Comparison of ENCODE assay signal across 16 cellular contexts in genomic region chr9:137451976-137452760, GRCh38. TPM values are rescaled to one million over a fixed set of nuclear protein-coding genes. Genes with fewer than 3 reads are reported as not detected.
DNase-seq lines count a peak whose midpoint lies in the region; ATAC-seq lines count a peak whose summit lies in the region.
"Had no signal": no experiment of that assay in that cellular context is flagged by ENCODE, and none has a peak within 500 bp of the region (broad histone marks: within the 10 kb centered on the region; RNA-seq: fewer than 3 reads in every experiment).

No MANE protein-coding gene starts in this region.

- peaks cover 6% of the 10 kb centered on the region for H3K36me3 Mint-ChIP-seq in T-helper 1 cell treated with Interleukin-12 subunit alpha and Interleukin-12 subunit beta and Interleukin-4 antibody, amounts not matched to agents 30 μg/mL and 1 μg/mL, for 36 hours (ENCODE audit: low read depth)
- H3K36me3 Mint-ChIP-seq in immature natural killer cell = no peaks in the 10 kb centered on the region
- peaks cover 38% of the 10 kb centered on the region for H3K36me3 Mint-ChIP-seq in stimulated activated effector memory CD8-positive, alpha-beta T cell treated with anti-CD3 and anti-CD28 coated beads, Interleukin-12 subunit alpha, Interleukin-12 subunit beta, amount 100 ng/mL, for 72 hours
- H3K36me3 Mint-ChIP-seq: IgD-negative memory B cell had no signal

- peak overlapping the region; percentile 9 for H3K4me3 Mint-ChIP-seq in T-helper 1 cell treated with Interleukin-12 subunit alpha and Interleukin-12 subunit beta and Interleukin-4 antibody, amounts not matched to agents 30 μg/mL and 1 μg/mL, for 36 hours
- H3K4me3 Mint-ChIP-seq in immature natural killer cell = peak overlapping the region; percentile 71 to 77 (median 73)
- H3K4me3 Mint-ChIP-seq in stimulated activated effector memory CD8-positive, alpha-beta T cell treated with anti-CD3 and anti-CD28 coated beads, Interleukin-12 subunit alpha, Interleukin-12 subunit beta, amount 100 ng/mL, for 72 hours = peak overlapping the region; percentile 28
- H3K4me3 Mint-ChIP-seq: IgD-negative memory B cell had no signal

- H3K9me3 Mint-ChIP-seq in T-helper 1 cell treated with Interleukin-12 subunit alpha and Interleukin-12 subunit beta and Interleukin-4 antibody, amounts not matched to agents 30 μg/mL and 1 μg/mL, for 36 hours = no peaks in the 10 kb centered on the region
- no peaks in the 10 kb centered on the region for H3K9me3 Mint-ChIP-seq in immature natural killer cell
- H3K9me3 Mint-ChIP-seq in stimulated activated effector memory CD8-positive, alpha-beta T cell treated with anti-CD3 and anti-CD28 coated beads, Interleukin-12 subunit alpha, Interleukin-12 subunit beta, amount 100 ng/mL, for 72 hours = no peaks in the 10 kb centered on the region
- H3K9me3 Mint-ChIP-seq: IgD-negative memory B cell had no signal

- no peak overlapping the region for H3K27ac Mint-ChIP-seq in T-helper 1 cell treated with Interleukin-12 subunit alpha and Interleukin-12 subunit beta and Interleukin-4 antibody, amounts not matched to agents 30 μg/mL and 1 μg/mL, for 36 hours
- H3K27ac Mint-ChIP-seq in immature natural killer cell = peak overlapping the region in 3 of 6 donors; percentile 35 to 77 (median 74)
- peak overlapping the region; percentile 60 for H3K27ac Mint-ChIP-seq in stimulated activated effector memory CD8-positive, alpha-beta T cell treated with anti-CD3 and anti-CD28 coated beads, Interleukin-12 subunit alpha, Interleukin-12 subunit beta, amount 100 ng/mL, for 72 hours
- H3K27ac Mint-ChIP-seq: IgD-negative memory B cell had no signal

- DNase-seq in activated effector memory CD4-positive, alpha-beta T cell treated with anti-CD3 and anti-CD28 coated beads, Interleukin-2, amount 50 U/mL, for 16 hours = peak; percentile 62
- no peak for DNase-seq in activated effector memory CD4-positive, alpha-beta T cell treated with Interleukin-2 at 50 U/mL for 16 hours
- DNase-seq in immature natural killer cell (no peak), DMS79 (lab: John Stamatoyannopoulos, UW) (no peak), HK-2 (ENCODE audit: unreplicated experiment) (no peak)
- DNase-seq in stimulated activated effector memory CD8-positive, alpha-beta T cell treated with anti-CD3 and anti-CD28 coated beads, Interleukin-12 subunit alpha, Interleukin-12 subunit beta, amount 100 ng/mL, for 72 hours (ENCODE audit: low spot score in 2 of 2) = no peak
- DNase-seq: DND-41, NCI-H1436, NCI-H524, T-helper 9 cell, thyroid gland had no signal

- no peaks in the 10 kb centered on the region for H3K27me3 Mint-ChIP-seq in T-helper 1 cell treated with Interleukin-12 subunit alpha and Interleukin-12 subunit beta and Interleukin-4 antibody, amounts not matched to agents 30 μg/mL and 1 μg/mL, for 36 hours (ENCODE audit: low read depth)
- H3K27me3 Mint-ChIP-seq in immature natural killer cell (ENCODE audit: low read depth in 3 of 3) = peaks cover 8 to 16% (median 9%) of the 10 kb centered on the region in 3 donors

- peaks cover 12% of the 10 kb centered on the region for H3K4me1 Mint-ChIP-seq in T-helper 1 cell treated with Interleukin-12 subunit alpha and Interleukin-12 subunit beta and Interleukin-4 antibody, amounts not matched to agents 30 μg/mL and 1 μg/mL, for 36 hours (ENCODE audit: low read depth)
- H3K4me1 Mint-ChIP-seq in immature natural killer cell = peaks cover 27 to 41% of the 10 kb centered on the region in 2 donors
- peaks cover 29% of the 10 kb centered on the region for H3K4me1 Mint-ChIP-seq in stimulated activated effector memory CD8-positive, alpha-beta T cell treated with anti-CD3 and anti-CD28 coated beads, Interleukin-12 subunit alpha, Interleukin-12 subunit beta, amount 100 ng/mL, for 72 hours

- no peak for ATAC-seq in stimulated activated effector memory CD8-positive, alpha-beta T cell treated with anti-CD3 and anti-CD28 coated beads, Interleukin-12 subunit alpha, Interleukin-12 subunit beta, amount 100 ng/mL, for 72 hours
- ATAC-seq in HG03280 (IDR thresholded peaks at IDR 0.05; ENCODE audit: unreplicated experiment) = no peak
- ATAC-seq: Panc1 had no signal

RNA-seq across cellular contexts. Expression of gene NSMF, which starts 7.0 kb away (rescaled TPM):
- polyA plus RNA-seq in immature natural killer cell = 10 to 100 TPM in 1 of 3 donors, 1 to 10 TPM in 2; 9.4 to 14.3 (median 9.6) TPM

RNA-seq across cellular contexts. Expression of gene ENTPD8, which starts 11.0 kb away (rescaled TPM):
- not detected for polyA plus RNA-seq in immature natural killer cell
- polyA plus RNA-seq: AG04450, IgD-negative memory B cell had no signal

RNA-seq across cellular contexts. Expression of gene NOXA1, which starts 29.0 kb away (rescaled TPM):
- 1 to 10 TPM; 1.2 to 2.1 (median 1.4) TPM for polyA plus RNA-seq in immature natural killer cell

RNA-seq across cellular contexts. Expression of gene EXD3, which starts 29.2 kb away (rescaled TPM):
- polyA plus RNA-seq in immature natural killer cell = 1 to 10 TPM; 1.6 to 6.3 (median 4.3) TPM

Comparison
In these comparisons a context has a peak if more than half of its experiments do, and no peak if none do; other contexts are left out.
1. H3K4me3 Mint-ChIP-seq: peak in every context shown above with its lines; median percentile 73 in immature natural killer cell; 28 in stimulated activated effector memory CD8-positive, alpha-beta T cell treated with anti-CD3 and anti-CD28 coated beads, Interleukin-12 subunit alpha, Interleukin-12 subunit beta, amount 100 ng/mL, for 72 hours; 9 in T-helper 1 cell treated with Interleukin-12 subunit alpha and Interleukin-12 subunit beta and Interleukin-4 antibody, amounts not matched to agents 30 μg/mL and 1 μg/mL, for 36 hours.